1 cellular context compared by ENCODE assay signal in the genomic region with DNA sequence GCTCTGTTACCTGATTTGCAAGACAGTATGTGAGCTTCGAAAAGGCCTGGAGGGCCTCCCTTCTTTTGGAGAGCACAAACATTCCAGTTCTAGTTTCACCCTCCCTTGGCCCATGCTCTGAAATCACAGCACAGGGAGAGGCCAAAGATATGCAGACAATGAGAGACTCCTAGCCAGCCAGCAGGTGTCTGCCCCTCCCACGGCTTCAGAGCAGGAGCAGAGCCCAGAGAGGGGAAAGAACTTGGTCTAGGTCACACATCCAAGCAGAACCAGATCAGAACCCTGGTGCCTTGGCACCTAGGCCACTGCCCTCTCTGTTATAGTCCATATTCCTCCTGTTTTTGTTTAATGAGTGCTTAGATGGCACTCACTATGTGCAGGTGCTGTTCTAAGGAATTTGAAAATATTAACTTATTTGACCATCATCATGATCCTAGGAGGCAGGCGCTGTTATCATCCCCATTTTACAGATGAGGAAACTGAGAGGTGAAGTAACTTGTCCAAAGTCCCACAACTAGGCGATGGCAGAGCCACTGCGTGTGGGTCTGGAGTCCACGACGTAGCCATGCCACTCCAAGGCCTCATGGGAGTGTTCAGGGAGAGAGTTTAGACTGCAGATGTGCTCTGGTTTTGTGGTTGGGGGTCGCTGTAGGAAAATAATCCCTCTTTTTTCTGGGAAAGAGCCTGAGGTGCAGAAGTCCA.
TF ChIP-seq lines count a peak whose summit lies in the region.

No MANE protein-coding gene starts in this region.

TF ChIP-seq in H1, 55 proteins besides CTCF, POLR2A, EP300 and RAD21:
- TF ChIP-seq HDAC6 (IDR thresholded peaks at IDR 0.05; ENCODE audit: low read depth, low read length) (no peak), TEAD4 (IDR thresholded peaks at IDR 0.05; ENCODE audit: low read depth, low read length) (peak; percentile 65; the same call in 1 of the 2 replicates), MAFK (IDR thresholded peaks at IDR 0.05; ENCODE audit: low read depth, low read length) (no peak), KDM1A (IDR thresholded peaks at IDR 0.05; ENCODE audit: borderline replicate concordance, low read length) (peak; percentile 89), CBX5 (IDR thresholded peaks at IDR 0.05; ENCODE audit: low read depth, low read length) (no peak), RBBP5 (IDR thresholded peaks at IDR 0.05; ENCODE audit: borderline replicate concordance, low read depth, low read length) (no peak), TCF12 (IDR thresholded peaks at IDR 0.05; ENCODE audit: low read depth, low read length) (0 out of 2 replicates have a peak, but pooled peaks have one; percentile 22), HDAC2 (IDR thresholded peaks at IDR 0.05; ENCODE audit: borderline replicate concordance in 1 of 2, low read depth in 2 of 2, low read length in 2 of 2) (peak in 1 of 2 experiments; percentile 64; a peak in 1 of 4 replicates)
- TF ChIP-seq, protein P1, sequence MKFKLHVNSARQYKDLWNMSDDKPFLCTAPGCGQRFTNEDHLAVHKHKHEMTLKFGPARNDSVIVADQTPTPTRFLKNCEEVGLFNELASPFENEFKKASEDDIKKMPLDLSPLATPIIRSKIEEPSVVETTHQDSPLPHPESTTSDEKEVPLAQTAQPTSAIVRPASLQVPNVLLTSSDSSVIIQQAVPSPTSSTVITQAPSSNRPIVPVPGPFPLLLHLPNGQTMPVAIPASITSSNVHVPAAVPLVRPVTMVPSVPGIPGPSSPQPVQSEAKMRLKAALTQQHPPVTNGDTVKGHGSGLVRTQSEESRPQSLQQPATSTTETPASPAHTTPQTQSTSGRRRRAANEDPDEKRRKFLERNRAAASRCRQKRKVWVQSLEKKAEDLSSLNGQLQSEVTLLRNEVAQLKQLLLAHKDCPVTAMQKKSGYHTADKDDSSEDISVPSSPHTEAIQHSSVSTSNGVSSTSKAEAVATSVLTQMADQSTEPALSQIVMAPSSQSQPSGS (IDR thresholded peaks at IDR 0.05; ENCODE audit: low read length), result peak; percentile 47; the same call in 1 of the 2 replicates
